Comparison of ENCODE assay signal across 8 cellular contexts in the genomic region with DNA sequence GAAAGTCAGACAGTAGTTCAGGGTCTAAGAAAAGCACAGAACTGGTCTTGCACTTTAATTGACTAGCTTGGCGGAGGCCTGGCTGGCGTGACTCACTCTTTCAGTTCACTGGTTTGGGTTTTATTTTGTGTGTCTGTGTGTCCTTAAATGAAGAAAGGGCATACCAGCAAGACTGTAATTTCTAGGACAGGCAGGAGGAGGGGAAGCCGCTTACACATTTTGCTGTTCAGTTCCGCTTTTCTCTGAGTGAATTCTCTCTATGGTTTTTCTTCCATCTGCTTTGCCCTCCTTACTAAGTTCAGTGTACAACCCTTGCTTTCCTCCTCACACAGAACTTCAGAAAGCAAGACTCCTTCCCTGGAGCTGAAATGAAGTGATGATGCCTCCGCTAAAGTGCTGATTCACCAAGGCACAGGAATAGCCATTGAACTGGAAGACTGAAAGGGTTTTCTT.
A peak's percentile ranks its signal among the peaks of the same experiment; 100 is the strongest.
DNase-seq lines count a peak whose midpoint lies in the region; ATAC-seq and TF ChIP-seq lines count a peak whose summit lies in the region.

No MANE protein-coding gene starts in this region.

- no peaks in the 10 kb centered on the region for H3K9me3 Mint-ChIP-seq in CD14-positive monocyte
- no peaks in the 10 kb centered on the region for H3K9me3 Mint-ChIP-seq in activated naive CD4-positive, alpha-beta T cell treated with anti-CD3 and anti-CD28 coated beads, Interleukin-2, amount 10 ng/mL, durations not matched to agents 7 days and 5 days

- peak overlapping the region; percentile 51 to 69 for H3K4me3 Mint-ChIP-seq in CD14-positive monocyte
- no peak overlapping the region for H3K4me3 Mint-ChIP-seq in activated naive CD4-positive, alpha-beta T cell treated with anti-CD3 and anti-CD28 coated beads, Interleukin-2, amount 10 ng/mL, durations not matched to agents 7 days and 5 days

- no peaks in the 10 kb centered on the region for H4K20me1 ChIP-seq in osteoblast (ENCODE audit: insufficient read depth, low read length)

- H3K4me1 ChIP-seq in osteoblast (ENCODE audit: insufficient read depth, low read length) = peaks cover 26% of the 10 kb centered on the region

- H3K27ac Mint-ChIP-seq in CD14-positive monocyte = peak overlapping the region; percentile 80 to 94 (median 90)
- no peak overlapping the region for H3K27ac Mint-ChIP-seq in activated naive CD4-positive, alpha-beta T cell treated with anti-CD3 and anti-CD28 coated beads, Interleukin-2, amount 10 ng/mL, durations not matched to agents 7 days and 5 days

- H3K9me3 ChIP-seq in osteoblast (ENCODE audit: low read depth, low read length) = no peaks in the 10 kb centered on the region

- TF ChIP-seq CTCF in CD14-positive monocyte (IDR thresholded peaks at IDR 0.05) (no peak), GM20000 (IDR thresholded peaks at IDR 0.05; ENCODE audit: extremely low read depth, missing control alignments) (no peak), osteoblast (IDR thresholded peaks at IDR 0.05; ENCODE audit: extremely low read depth, low read depth, low read length) (no peak)

- H3K27ac ChIP-seq in caudate nucleus (ENCODE audit: low read depth, low read length) (peak overlapping the region; percentile 63), osteoblast (ENCODE audit: low read depth, low read length) (peak overlapping the region; percentile 81)

- peaks cover 43 to 48% of the 10 kb centered on the region in 2 donors for H3K36me3 Mint-ChIP-seq in CD14-positive monocyte
- no peaks in the 10 kb centered on the region for H3K36me3 Mint-ChIP-seq in activated naive CD4-positive, alpha-beta T cell treated with anti-CD3 and anti-CD28 coated beads, Interleukin-2, amount 10 ng/mL, durations not matched to agents 7 days and 5 days

- H3K27me3 Mint-ChIP-seq in CD14-positive monocyte (ENCODE audit: low read depth in 3 of 3) = no peaks in the 10 kb centered on the region
- no peaks in the 10 kb centered on the region for H3K27me3 Mint-ChIP-seq in activated naive CD4-positive, alpha-beta T cell treated with anti-CD3 and anti-CD28 coated beads, Interleukin-2, amount 10 ng/mL, durations not matched to agents 7 days and 5 days

- H3K4me1 Mint-ChIP-seq in CD14-positive monocyte = peaks cover 35% of the 10 kb centered on the region
- no peaks in the 10 kb centered on the region for H3K4me1 Mint-ChIP-seq in activated naive CD4-positive, alpha-beta T cell treated with anti-CD3 and anti-CD28 coated beads, Interleukin-2, amount 10 ng/mL, durations not matched to agents 7 days and 5 days

- peak overlapping the region; percentile 75 for H3K4me2 ChIP-seq in osteoblast (ENCODE audit: insufficient read depth, low read length)

- CTCF ChIA-PET in activated naive CD4-positive, alpha-beta T cell treated with anti-CD3 and anti-CD28 coated beads, Interleukin-2, amount 10 ng/mL, durations not matched to agents 7 days and 5 days (lab: Charles Lee) = no interaction called here

- H2AFZ ChIP-seq in osteoblast (ENCODE audit: low read length) = peak overlapping the region; percentile 77

- H3K27me3 ChIP-seq in osteoblast (ENCODE audit: insufficient read depth, low read length) = no peaks in the 10 kb centered on the region

- peak; percentile 50 for ATAC-seq in HG03521 (IDR thresholded peaks at IDR 0.05; ENCODE audit: unreplicated experiment)

- intact Hi-C loops in CD14-positive monocyte (cut with micrococcal nuclease) = loop anchor here in 1 of 2 donors (10.0 kb wide), 3 partner anchors 53 to 153 kb away; partner anchors contain the start of gene MEF2C

- no peaks in the 10 kb centered on the region for H3K79me2 ChIP-seq in osteoblast (ENCODE audit: insufficient read depth, low read length)

- H3K36me3 ChIP-seq in osteoblast (ENCODE audit: insufficient read depth, low read length) = no peaks in the 10 kb centered on the region

- peak; percentile 61 for DNase-seq in CD14-positive monocyte (ENCODE audit: low spot score)
- DNase-seq in GM20000 (ENCODE audit: low spot score) = peak; percentile 33
- DNase-seq in caudate nucleus (lab: John Stamatoyannopoulos, UW) = peak in 15 of 61 donors; percentile 0 to 48 (median 13)
- peak; percentile 81 for DNase-seq in osteoblast (ENCODE audit: insufficient read length, low spot score, missing footprints)
- DNase-seq in RKO (ENCODE audit: low spot score) = no peak
- DNase-seq in NCI-H1436 (lab: John Stamatoyannopoulos, UW) = no peak
- no peak for DNase-seq in activated naive CD4-positive, alpha-beta T cell treated with anti-CD3 and anti-CD28 coated beads, Interleukin-2, amount 10 ng/mL, durations not matched to agents 7 days and 5 days

- peak overlapping the region; percentile 50 for H3K4me3 ChIP-seq in osteoblast (ENCODE audit: insufficient read depth, low read length)

Comparison
In these comparisons a context has a peak if more than half of its experiments do, and no peak if none do; other contexts are left out.
1. DNase-seq: peak in CD14-positive monocyte (single experiment), GM20000 (single experiment) and osteoblast (single experiment); none in RKO (single experiment), NCI-H1436 (single experiment) and activated naive CD4-positive, alpha-beta T cell treated with anti-CD3 and anti-CD28 coated beads, Interleukin-2, amount 10 ng/mL, durations not matched to agents 7 days and 5 days (single experiment).